In genomic region chr12:51021694-51022093, GRCh38 we compare ENCODE assay signal across 1 cellular context.
TF ChIP-seq lines count a peak whose summit lies in the region.

No MANE protein-coding gene starts in this region.

TF ChIP-seq in K562, 482 proteins besides CTCF, POLR2A, EP300 and RAD21 (continued from another document and continues in another):
- TF ChIP-seq GTF2A2 (tag; IDR thresholded peaks at IDR 0.05), result no peak
- peak; percentile 86 for TF ChIP-seq NBN (IDR thresholded peaks at IDR 0.05; ENCODE audit: low read depth)
- TF ChIP-seq, protein P1, sequence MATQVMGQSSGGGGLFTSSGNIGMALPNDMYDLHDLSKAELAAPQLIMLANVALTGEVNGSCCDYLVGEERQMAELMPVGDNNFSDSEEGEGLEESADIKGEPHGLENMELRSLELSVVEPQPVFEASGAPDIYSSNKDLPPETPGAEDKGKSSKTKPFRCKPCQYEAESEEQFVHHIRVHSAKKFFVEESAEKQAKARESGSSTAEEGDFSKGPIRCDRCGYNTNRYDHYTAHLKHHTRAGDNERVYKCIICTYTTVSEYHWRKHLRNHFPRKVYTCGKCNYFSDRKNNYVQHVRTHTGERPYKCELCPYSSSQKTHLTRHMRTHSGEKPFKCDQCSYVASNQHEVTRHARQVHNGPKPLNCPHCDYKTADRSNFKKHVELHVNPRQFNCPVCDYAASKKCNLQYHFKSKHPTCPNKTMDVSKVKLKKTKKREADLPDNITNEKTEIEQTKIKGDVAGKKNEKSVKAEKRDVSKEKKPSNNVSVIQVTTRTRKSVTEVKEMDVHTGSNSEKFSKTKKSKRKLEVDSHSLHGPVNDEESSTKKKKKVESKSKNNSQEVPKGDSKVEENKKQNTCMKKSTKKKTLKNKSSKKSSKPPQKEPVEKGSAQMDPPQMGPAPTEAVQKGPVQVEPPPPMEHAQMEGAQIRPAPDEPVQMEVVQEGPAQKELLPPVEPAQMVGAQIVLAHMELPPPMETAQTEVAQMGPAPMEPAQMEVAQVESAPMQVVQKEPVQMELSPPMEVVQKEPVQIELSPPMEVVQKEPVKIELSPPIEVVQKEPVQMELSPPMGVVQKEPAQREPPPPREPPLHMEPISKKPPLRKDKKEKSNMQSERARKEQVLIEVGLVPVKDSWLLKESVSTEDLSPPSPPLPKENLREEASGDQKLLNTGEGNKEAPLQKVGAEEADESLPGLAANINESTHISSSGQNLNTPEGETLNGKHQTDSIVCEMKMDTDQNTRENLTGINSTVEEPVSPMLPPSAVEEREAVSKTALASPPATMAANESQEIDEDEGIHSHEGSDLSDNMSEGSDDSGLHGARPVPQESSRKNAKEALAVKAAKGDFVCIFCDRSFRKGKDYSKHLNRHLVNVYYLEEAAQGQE (CRISPR knock-in tag; IDR thresholded peaks at IDR 0.05; ENCODE audit: low read depth), result no peak
- TF ChIP-seq TAL1 (IDR thresholded peaks at IDR 0.05), result peak; percentile 92
- 0 out of 2 replicates have a peak, but pooled peaks have one; percentile 67 for TF ChIP-seq KAT7 (CRISPR knock-in tag; IDR thresholded peaks at IDR 0.05; ENCODE audit: borderline replicate concordance)
- peak; percentile 57 to 65; a peak in 1 of 4 replicates for TF ChIP-seq ARNT (IDR thresholded peaks at IDR 0.05)
- no peak for TF ChIP-seq ZC3H4 (CRISPR knock-in tag; IDR thresholded peaks at IDR 0.05; ENCODE audit: borderline replicate concordance)
- TF ChIP-seq NCOA1 (IDR thresholded peaks at IDR 0.05; ENCODE audit: low read depth), result peak; percentile 70; the same call in 1 of the 2 replicates
- no peak for TF ChIP-seq ZNF830 (CRISPR knock-in tag; IDR thresholded peaks at IDR 0.05)
- TF ChIP-seq PRDM10 (IDR thresholded peaks at IDR 0.05; ENCODE audit: partially characterized antibody), result peak; percentile 76
- TF ChIP-seq, protein P2, sequence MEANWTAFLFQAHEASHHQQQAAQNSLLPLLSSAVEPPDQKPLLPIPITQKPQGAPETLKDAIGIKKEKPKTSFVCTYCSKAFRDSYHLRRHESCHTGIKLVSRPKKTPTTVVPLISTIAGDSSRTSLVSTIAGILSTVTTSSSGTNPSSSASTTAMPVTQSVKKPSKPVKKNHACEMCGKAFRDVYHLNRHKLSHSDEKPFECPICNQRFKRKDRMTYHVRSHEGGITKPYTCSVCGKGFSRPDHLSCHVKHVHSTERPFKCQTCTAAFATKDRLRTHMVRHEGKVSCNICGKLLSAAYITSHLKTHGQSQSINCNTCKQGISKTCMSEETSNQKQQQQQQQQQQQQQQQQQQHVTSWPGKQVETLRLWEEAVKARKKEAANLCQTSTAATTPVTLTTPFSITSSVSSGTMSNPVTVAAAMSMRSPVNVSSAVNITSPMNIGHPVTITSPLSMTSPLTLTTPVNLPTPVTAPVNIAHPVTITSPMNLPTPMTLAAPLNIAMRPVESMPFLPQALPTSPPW (CRISPR knock-in tag; IDR thresholded peaks at IDR 0.05), result peak; percentile 92
- peak; percentile 80 for TF ChIP-seq GATAD2A (IDR thresholded peaks at IDR 0.05)
- TF ChIP-seq ZNF212 (CRISPR knock-in tag; IDR thresholded peaks at IDR 0.05), result no peak
- TF ChIP-seq MEF2D (tag; conservative IDR thresholded peaks at IDR 0.05; ENCODE audit: low read depth), result no peak
- no peak for TF ChIP-seq PATZ1 (CRISPR knock-in tag; IDR thresholded peaks at IDR 0.05; ENCODE audit: borderline replicate concordance)
- no peak for TF ChIP-seq ZNF431 (CRISPR knock-in tag; IDR thresholded peaks at IDR 0.05)
- no peak for TF ChIP-seq CBX8 (IDR thresholded peaks at IDR 0.05; ENCODE audit: borderline replicate concordance, extremely low read depth, low read depth, low read length, poor library complexity, severe bottlenecking)
- TF ChIP-seq DACH1 (IDR thresholded peaks at IDR 0.05; ENCODE audit: partially characterized antibody), result peak; percentile 95
- peak; percentile 70 to 78 for TF ChIP-seq TRIM24 (IDR thresholded peaks at IDR 0.05)
- 0 out of 2 replicates have a peak, but pooled peaks have one; percentile 57 for TF ChIP-seq MECOM (CRISPR knock-in tag; IDR thresholded peaks at IDR 0.05)
- TF ChIP-seq RNF2 (IDR thresholded peaks at IDR 0.05), result peak; percentile 64; the same call in 1 of the 2 replicates
- TF ChIP-seq, protein P3, sequence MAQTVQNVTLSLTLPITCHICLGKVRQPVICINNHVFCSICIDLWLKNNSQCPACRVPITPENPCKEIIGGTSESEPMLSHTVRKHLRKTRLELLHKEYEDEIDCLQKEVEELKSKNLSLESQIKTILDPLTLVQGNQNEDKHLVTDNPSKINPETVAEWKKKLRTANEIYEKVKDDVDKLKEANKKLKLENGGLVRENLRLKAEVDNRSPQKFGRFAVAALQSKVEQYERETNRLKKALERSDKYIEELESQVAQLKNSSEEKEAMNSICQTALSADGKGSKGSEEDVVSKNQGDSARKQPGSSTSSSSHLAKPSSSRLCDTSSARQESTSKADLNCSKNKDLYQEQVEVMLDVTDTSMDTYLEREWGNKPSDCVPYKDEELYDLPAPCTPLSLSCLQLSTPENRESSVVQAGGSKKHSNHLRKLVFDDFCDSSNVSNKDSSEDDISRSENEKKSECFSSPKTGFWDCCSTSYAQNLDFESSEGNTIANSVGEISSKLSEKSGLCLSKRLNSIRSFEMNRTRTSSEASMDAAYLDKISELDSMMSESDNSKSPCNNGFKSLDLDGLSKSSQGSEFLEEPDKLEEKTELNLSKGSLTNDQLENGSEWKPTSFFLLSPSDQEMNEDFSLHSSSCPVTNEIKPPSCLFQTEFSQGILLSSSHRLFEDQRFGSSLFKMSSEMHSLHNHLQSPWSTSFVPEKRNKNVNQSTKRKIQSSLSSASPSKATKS (CRISPR knock-in tag; IDR thresholded peaks at IDR 0.05), result no peak
- peak; percentile 70; the same call in 1 of the 2 replicates for TF ChIP-seq HLTF (IDR thresholded peaks at IDR 0.05)
- TF ChIP-seq ZNF274 (IDR thresholded peaks at IDR 0.05; ENCODE audit: borderline replicate concordance, low read depth, low read length), result no peak
- 0 out of 2 replicates have a peak, but pooled peaks have one; percentile 23 for TF ChIP-seq CREB1 (IDR thresholded peaks at IDR 0.05)
- TF ChIP-seq CREB1 (CRISPR knock-in tag; IDR thresholded peaks at IDR 0.05), result no peak
- no peak; the same call in 1 of the 2 replicates for TF ChIP-seq BHLHE40 (IDR thresholded peaks at IDR 0.05; ENCODE audit: low read length)
- TF ChIP-seq, protein P4, sequence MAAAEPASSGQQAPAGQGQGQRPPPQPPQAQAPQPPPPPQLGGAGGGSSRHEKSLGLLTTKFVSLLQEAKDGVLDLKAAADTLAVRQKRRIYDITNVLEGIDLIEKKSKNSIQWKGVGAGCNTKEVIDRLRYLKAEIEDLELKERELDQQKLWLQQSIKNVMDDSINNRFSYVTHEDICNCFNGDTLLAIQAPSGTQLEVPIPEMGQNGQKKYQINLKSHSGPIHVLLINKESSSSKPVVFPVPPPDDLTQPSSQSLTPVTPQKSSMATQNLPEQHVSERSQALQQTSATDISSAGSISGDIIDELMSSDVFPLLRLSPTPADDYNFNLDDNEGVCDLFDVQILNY (CRISPR knock-in tag; IDR thresholded peaks at IDR 0.05), result no peak
- TF ChIP-seq ZNF57 (CRISPR knock-in tag; IDR thresholded peaks at IDR 0.05), result no peak
- 0 out of 2 replicates have a peak, but pooled peaks have one; percentile 6 for TF ChIP-seq ZBTB5 (IDR thresholded peaks at IDR 0.05)
- TF ChIP-seq USF2 (CRISPR knock-in tag; IDR thresholded peaks at IDR 0.05), result no peak
- TF ChIP-seq ZNF780A (CRISPR knock-in tag; IDR thresholded peaks at IDR 0.05), result no peak
- no peak for TF ChIP-seq ZNF124 (CRISPR knock-in tag; IDR thresholded peaks at IDR 0.05)
- TF ChIP-seq, protein P5, sequence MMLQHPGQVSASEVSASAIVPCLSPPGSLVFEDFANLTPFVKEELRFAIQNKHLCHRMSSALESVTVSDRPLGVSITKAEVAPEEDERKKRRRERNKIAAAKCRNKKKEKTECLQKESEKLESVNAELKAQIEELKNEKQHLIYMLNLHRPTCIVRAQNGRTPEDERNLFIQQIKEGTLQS (IDR thresholded peaks at IDR 0.05), result no peak; the same call in 1 of the 2 replicates
- TF ChIP-seq, protein P5 (CRISPR knock-in tag; conservative IDR thresholded peaks at IDR 0.05), result no peak
- no peak for TF ChIP-seq HNRNPK (IDR thresholded peaks at IDR 0.05; ENCODE audit: low read depth, low read length, poor library complexity, severe bottlenecking)
- no peak for TF ChIP-seq SUPT5H (IDR thresholded peaks at IDR 0.05)
- TF ChIP-seq THRB (CRISPR knock-in tag; conservative IDR thresholded peaks at IDR 0.05), result no peak
- peak; percentile 58; the same call in 1 of the 2 replicates for TF ChIP-seq ATF7 (IDR thresholded peaks at IDR 0.05)
